Comparison of ENCODE assay signal across 23 cellular contexts in genomic region chr15:27743638-27744037, GRCh38.
"Had no signal": no experiment of that assay in that cellular context is flagged by ENCODE, and none has a peak within 500 bp of the region (broad histone marks: within the 10 kb centered on the region; RNA-seq: fewer than 3 reads in every experiment).

No MANE protein-coding gene starts in this region.

- H3K4me3 ChIP-seq: ascending aorta, neural progenitor cell, right lobe of liver, transverse colon, uterus had no signal

- H3K27ac ChIP-seq: ascending aorta, brain microvascular endothelial cell, neural progenitor cell, right lobe of liver, transverse colon, uterus had no signal

- H3K27me3 ChIP-seq: ascending aorta, brain microvascular endothelial cell, neural progenitor cell, right lobe of liver, transverse colon, uterus had no signal

- DNase-seq: activated CD4-positive, alpha-beta memory T cell treated with anti-CD3 and anti-CD28 coated beads for 36 hours; activated CD4-positive, alpha-beta T cell treated with anti-CD3 and anti-CD28 coated beads, Interleukin-2, amount 10 ng/mL, durations not matched to agents 24 days and 14 days; activated CD4-positive, CD25-positive, alpha-beta regulatory T cell treated with anti-CD3 and anti-CD28 coated beads, Interleukin-2, amount 50 U/mL, for 72 hours; activated CD8-positive, alpha-beta memory T cell treated with anti-CD3 and anti-CD28 coated beads, Interleukin-2, amount 50 U/mL, for 48 hours; activated gamma-delta T cell; activated naive CD4-positive, alpha-beta T cell treated with anti-CD3 and anti-CD28 coated beads, Interleukin-2, amount 10 ng/mL, durations not matched to agents 7 days and 5 days; activated naive CD8-positive, alpha-beta T cell treated with anti-CD3 and anti-CD28 coated beads, Interleukin-2, amount 10 ng/mL, durations not matched to agents 7 days and 5 days; activated T-cell treated with anti-CD3 and anti-CD28 coated beads, Interleukin-2, amount 50 U/mL, for 24 hours; brain microvascular endothelial cell; cortex of kidney; effector memory CD8-positive, alpha-beta T cell; erythroblast; immature natural killer cell; kidney; left colon; naive thymus-derived CD4-positive, alpha-beta T cell; right lobe of liver; stimulated activated CD4-positive, alpha-beta T cell treated with anti-CD3 and anti-CD28 coated beads, Interleukin-2, amount 100 ng/mL, for 48 hours; stimulated activated naive CD4-positive, alpha-beta T cell treated with Interleukin-2 at 50 U/mL for 16 hours; transverse colon; uterus had no signal

- ATAC-seq: effector memory CD8-positive, alpha-beta T cell; left colon; naive thymus-derived CD4-positive, alpha-beta T cell; right lobe of liver had no signal

- H3K36me3 ChIP-seq: ascending aorta, brain microvascular endothelial cell, neural progenitor cell, right lobe of liver, transverse colon, uterus had no signal

- H3K4me1 ChIP-seq: ascending aorta, neural progenitor cell, right lobe of liver, transverse colon, uterus had no signal

- H3K9me3 ChIP-seq: ascending aorta, right lobe of liver, uterus had no signal
